Comparison of ENCODE assay signal across 17 cellular contexts in genomic region chr7:157165987-157166386, GRCh38. TPM values are rescaled to one million over a fixed set of nuclear protein-coding genes. Genes with fewer than 3 reads are reported as not detected.
A peak's percentile ranks its signal among the peaks of the same experiment; 100 is the strongest.
DNase-seq lines count a peak whose midpoint lies in the region; ATAC-seq and TF ChIP-seq lines count a peak whose summit lies in the region.
"Had no signal": no experiment of that assay in that cellular context is flagged by ENCODE, and none has a peak within 500 bp of the region (broad histone marks: within the 10 kb centered on the region; RNA-seq: fewer than 3 reads in every experiment).

No MANE protein-coding gene starts in this region.

- no peak for DNase-seq in activated naive CD8-positive, alpha-beta T cell treated with anti-CD3 and anti-CD28 coated beads, Interleukin-2, amount 50 U/mL, for 24 hours
- no peak for DNase-seq in activated naive CD8-positive, alpha-beta T cell treated with anti-CD3 and anti-CD28 coated beads for 36 hours
- no peak for DNase-seq in HCT116 (ENCODE audit: low read depth, low spot score)
- DNase-seq in PC-9, result no peak
- DNase-seq in mammary epithelial cell, result no peak
- no peak for DNase-seq in activated CD4-positive, alpha-beta T cell treated with anti-CD3 and anti-CD28 coated beads for 36 hours
- no peak for DNase-seq in NCI-H82 treated with DMSO at 0.1 percent for 48 hours (lab: John Stamatoyannopoulos, UW; ENCODE audit: unreplicated experiment)
- DNase-seq: 8988T; CD4-positive, alpha-beta memory T cell; DMS79 treated with DMSO at 0.1 percent for 48 hours; GF-D8; HCEC 1CT; HFFc6 had no signal

- H3K9me2 ChIP-seq in HCT116 (ENCODE audit: insufficient read depth) (no peaks in the 10 kb centered on the region), PC-9 (ENCODE audit: insufficient read depth) (no peaks in the 10 kb centered on the region)

- peaks cover 97% of the 10 kb centered on the region for H3K79me2 ChIP-seq in HCT116 (ENCODE audit: insufficient read depth, low read length)
- H3K79me2 ChIP-seq in PC-9 (ENCODE audit: low read depth), result peaks cover 77% of the 10 kb centered on the region
- H3K79me2 ChIP-seq in mammary epithelial cell (ENCODE audit: insufficient read depth, low read length), result peaks cover 95% of the 10 kb centered on the region

- H3K36me3 ChIP-seq in HCT116 (ENCODE audit: control insufficient read depth in 1 of 2, insufficient read depth in 2 of 2, low read length in 2 of 2), result peaks cover 11 to 28% of the 10 kb centered on the region in 2 experiments
- H3K36me3 ChIP-seq in PC-9 (ENCODE audit: low read depth), result peaks cover 23% of the 10 kb centered on the region
- H3K36me3 ChIP-seq in mammary epithelial cell (ENCODE audit: insufficient read depth, low read length), result peaks cover 14% of the 10 kb centered on the region

- peaks cover 21% of the 10 kb centered on the region for H3K9me3 Mint-ChIP-seq in activated naive CD8-positive, alpha-beta T cell treated with anti-CD3 and anti-CD28 coated beads, Interleukin-2, amount 50 U/mL, for 24 hours
- H3K9me3 Mint-ChIP-seq in activated naive CD8-positive, alpha-beta T cell treated with anti-CD3 and anti-CD28 coated beads for 36 hours, result peaks cover 4% of the 10 kb centered on the region
- peaks cover 8% of the 10 kb centered on the region for H3K9me3 Mint-ChIP-seq in activated CD4-positive, alpha-beta T cell treated with anti-CD3 and anti-CD28 coated beads for 36 hours (ENCODE audit: low read depth)
- H3K9me3 Mint-ChIP-seq: GM23338, HFFc6 had no signal

- H3K9ac ChIP-seq in HCT116 (ENCODE audit: low read length) (no peak overlapping the region), mammary epithelial cell (ENCODE audit: insufficient read depth, low read length) (no peak overlapping the region)
- H3K9ac ChIP-seq: BLaER1 had no signal

- no peak for TF ChIP-seq POLR2A in HCT116 (IDR thresholded peaks at IDR 0.05; ENCODE audit: borderline replicate concordance, extremely low read depth, insufficient read depth, insufficient read length)

- RAD21 ChIA-PET in HCT116 (lab: Charles Lee; ENCODE audit: low non-redundant PET in 1 of 2, low total read pairs in 2 of 2, uncharacterized antibody in 2 of 2, unreplicated experiment in 2 of 2), result no interaction called here

- H3K27me3 ChIP-seq in HCT116 (ENCODE audit: insufficient read depth, low read length) (no peaks in the 10 kb centered on the region), PC-9 (ENCODE audit: insufficient read depth, low read depth) (no peaks in the 10 kb centered on the region), mammary epithelial cell (ENCODE audit: insufficient read depth, low read length) (no peaks in the 10 kb centered on the region)
- H3K27me3 ChIP-seq: BLaER1 had no signal

- H2AFZ ChIP-seq in HCT116 (ENCODE audit: low read depth, low read length, poor library complexity, severe bottlenecking), result no peak overlapping the region
- H2AFZ ChIP-seq in PC-9, result no peak overlapping the region
- no peak overlapping the region for H2AFZ ChIP-seq in mammary epithelial cell (ENCODE audit: low read depth, low read length)
- H2AFZ ChIP-seq: GM23338 had no signal

- 94% methylated on average over 1 of the region's 1 CpG for WGBS in mammary epithelial cell (ENCODE audit: low coverage, missing lambda C conversion rate)

- POLR2A ChIA-PET in HCT116 (lab: Charles Lee), result no interaction called here
- POLR2A ChIA-PET in PC-9 (lab: Charles Lee; ENCODE audit: unreplicated experiment), result no interaction called here
- POLR2A ChIA-PET in activated CD4-positive, alpha-beta T cell treated with anti-CD3 and anti-CD28 coated beads for 36 hours (lab: Charles Lee), result no interaction called here

- no peaks in the 10 kb centered on the region for H3K27me3 Mint-ChIP-seq in activated naive CD8-positive, alpha-beta T cell treated with anti-CD3 and anti-CD28 coated beads, Interleukin-2, amount 50 U/mL, for 24 hours
- no peaks in the 10 kb centered on the region for H3K27me3 Mint-ChIP-seq in activated naive CD8-positive, alpha-beta T cell treated with anti-CD3 and anti-CD28 coated beads for 36 hours
- H3K27me3 Mint-ChIP-seq in activated CD4-positive, alpha-beta T cell treated with anti-CD3 and anti-CD28 coated beads for 36 hours, result no peaks in the 10 kb centered on the region
- H3K27me3 Mint-ChIP-seq: CD4-positive, alpha-beta memory T cell had no signal

- H4K20me1 ChIP-seq in HCT116 (ENCODE audit: insufficient read depth) (peaks cover 23% of the 10 kb centered on the region; the same call in 1 of the 2 replicates), PC-9 (ENCODE audit: insufficient read depth) (peaks cover 86% of the 10 kb centered on the region), mammary epithelial cell (ENCODE audit: insufficient read depth, low read length) (no peaks in the 10 kb centered on the region)

- TF ChIP-seq CTCF in HCT116 (IDR thresholded peaks at IDR 0.05 in 2 of 3, conservative IDR thresholded peaks at IDR 0.05 in 1 of 3; ENCODE audit: borderline replicate concordance in 1 of 3, insufficient read depth in 1 of 3, low read depth in 2 of 3, low read length in 2 of 3) (no peak), PC-9 (conservative IDR thresholded peaks at IDR 0.05) (no peak), mammary epithelial cell (conservative IDR thresholded peaks at IDR 0.05 in 1 of 2, IDR thresholded peaks at IDR 0.05 in 1 of 2; ENCODE audit: extremely low read depth in 1 of 2, insufficient read depth in 1 of 2, low read depth in 1 of 2, low read length in 2 of 2) (no peak)

- ATAC-seq in activated naive CD8-positive, alpha-beta T cell treated with anti-CD3 and anti-CD28 coated beads, Interleukin-2, amount 50 U/mL, for 24 hours, result no peak
- ATAC-seq in HCT116, result no peak
- ATAC-seq in activated CD4-positive, alpha-beta T cell treated with anti-CD3 and anti-CD28 coated beads for 36 hours, result no peak
- ATAC-seq: GM23338 had no signal

- in situ Hi-C loops in mammary epithelial cell (cut with MboI; ENCODE audit: low sequenced_read_pairs in 2 of 2), result loop anchor here in 1 of 2 donors (25.0 kb wide), 1 partner anchor 204 kb away; no protein-coding TSS in a partner anchor

- dilution Hi-C loops in mammary epithelial cell (cut with HindIII; ENCODE audit: low sequenced_read_pairs), result no loop called here

- H3K4me1 Mint-ChIP-seq in activated naive CD8-positive, alpha-beta T cell treated with anti-CD3 and anti-CD28 coated beads, Interleukin-2, amount 50 U/mL, for 24 hours, result peaks cover 11% of the 10 kb centered on the region
- peaks cover 4% of the 10 kb centered on the region for H3K4me1 Mint-ChIP-seq in activated naive CD8-positive, alpha-beta T cell treated with anti-CD3 and anti-CD28 coated beads for 36 hours
- no peaks in the 10 kb centered on the region for H3K4me1 Mint-ChIP-seq in activated CD4-positive, alpha-beta T cell treated with anti-CD3 and anti-CD28 coated beads for 36 hours
- H3K4me1 Mint-ChIP-seq: CD14-positive monocyte, GM23338 had no signal

- BruUV-seq in HCT116 (replicated peaks; lab: Mats Ljungman, UMichigan) (TSS peak; percentile 32), PC-9 (replicated peaks; lab: Mats Ljungman, UMichigan) (no TSS peak), mammary epithelial cell (replicated peaks; lab: Mats Ljungman, UMichigan) (TSS peak; percentile 5)

- intact Hi-C loops in HCT116 (cut with micrococcal nuclease) (no loop called here), PC-9 (cut with micrococcal nuclease; ENCODE audit: unreplicated experiment) (no loop called here), mammary epithelial cell (cut with micrococcal nuclease) (no loop called here)
- intact Hi-C loops in activated CD4-positive, alpha-beta T cell treated with anti-CD3 and anti-CD28 coated beads for 36 hours (cut with DNase I, micrococcal nuclease), result no loop called here

- H3K4me2 ChIP-seq in HCT116 (ENCODE audit: low read length) (no peak overlapping the region), PC-9 (no peak overlapping the region), mammary epithelial cell (ENCODE audit: insufficient read depth, low read depth, low read length) (no peak overlapping the region)
- H3K4me2 ChIP-seq: BLaER1, GM23338 had no signal

- no peak for TF ChIP-seq RAD21 in HCT116 (IDR thresholded peaks at IDR 0.05; ENCODE audit: low read depth)

- H3K9me3 ChIP-seq in HCT116 (ENCODE audit: control insufficient read depth in 1 of 2, insufficient read depth in 1 of 2, low read depth in 1 of 2, low read length in 2 of 2), result no peaks in the 10 kb centered on the region
- no peaks in the 10 kb centered on the region for H3K9me3 ChIP-seq in PC-9 (ENCODE audit: insufficient read depth, low read depth)
- no peaks in the 10 kb centered on the region for H3K9me3 ChIP-seq in mammary epithelial cell (replicated peaks; ENCODE audit: insufficient read depth, low read length)

- CTCF ChIA-PET in HCT116 (lab: Charles Lee), result no interaction called here
- CTCF ChIA-PET in PC-9 (lab: Charles Lee), result no interaction called here
- CTCF ChIA-PET in mammary epithelial cell (lab: Charles Lee; ENCODE audit: low non-redundant PET), result no interaction called here
- CTCF ChIA-PET in activated CD4-positive, alpha-beta T cell treated with anti-CD3 and anti-CD28 coated beads for 36 hours (lab: Charles Lee), result no interaction called here

- H3F3A ChIP-seq in PC-9 (ENCODE audit: insufficient read depth, low read depth), result peaks cover 11% of the 10 kb centered on the region; the same call in 1 of the 2 replicates

- H3K4me3 Mint-ChIP-seq in activated naive CD8-positive, alpha-beta T cell treated with anti-CD3 and anti-CD28 coated beads, Interleukin-2, amount 50 U/mL, for 24 hours, result no peak overlapping the region
- no peak overlapping the region for H3K4me3 Mint-ChIP-seq in activated naive CD8-positive, alpha-beta T cell treated with anti-CD3 and anti-CD28 coated beads for 36 hours
- no peak overlapping the region for H3K4me3 Mint-ChIP-seq in activated CD4-positive, alpha-beta T cell treated with anti-CD3 and anti-CD28 coated beads for 36 hours
- H3K4me3 Mint-ChIP-seq: CD14-positive monocyte; CD4-positive, alpha-beta memory T cell; GM23338; HFFc6 had no signal

- H3K27ac Mint-ChIP-seq in activated naive CD8-positive, alpha-beta T cell treated with anti-CD3 and anti-CD28 coated beads, Interleukin-2, amount 50 U/mL, for 24 hours, result peak overlapping the region; percentile 6
- H3K27ac Mint-ChIP-seq in activated naive CD8-positive, alpha-beta T cell treated with anti-CD3 and anti-CD28 coated beads for 36 hours, result no peak overlapping the region
- H3K27ac Mint-ChIP-seq in activated CD4-positive, alpha-beta T cell treated with anti-CD3 and anti-CD28 coated beads for 36 hours, result no peak overlapping the region
- H3K27ac Mint-ChIP-seq: GM23338, HFFc6 had no signal

- peaks cover 57% of the 10 kb centered on the region for H3K36me3 Mint-ChIP-seq in activated naive CD8-positive, alpha-beta T cell treated with anti-CD3 and anti-CD28 coated beads, Interleukin-2, amount 50 U/mL, for 24 hours (ENCODE audit: low read depth)
- H3K36me3 Mint-ChIP-seq in activated naive CD8-positive, alpha-beta T cell treated with anti-CD3 and anti-CD28 coated beads for 36 hours, result peaks cover 62% of the 10 kb centered on the region
- H3K36me3 Mint-ChIP-seq in activated CD4-positive, alpha-beta T cell treated with anti-CD3 and anti-CD28 coated beads for 36 hours (ENCODE audit: low read depth), result peaks cover 55% of the 10 kb centered on the region

- H3K4me1 ChIP-seq in HCT116 (ENCODE audit: control insufficient read depth in 1 of 2, insufficient read depth in 2 of 2, low read length in 2 of 2) (no peaks in the 10 kb centered on the region), PC-9 (replicated peaks; ENCODE audit: insufficient read depth) (no peaks in the 10 kb centered on the region), mammary epithelial cell (ENCODE audit: insufficient read depth, low read length) (no peaks in the 10 kb centered on the region)
- H3K4me1 ChIP-seq: BLaER1 had no signal

- H3K27ac ChIP-seq in HCT116 (ENCODE audit: low read depth, low read length), result no peak overlapping the region
- no peak overlapping the region for H3K27ac ChIP-seq in PC-9
- no peak overlapping the region for H3K27ac ChIP-seq in mammary epithelial cell (ENCODE audit: insufficient read depth, low read depth, low read length)
- H3K27ac ChIP-seq: BLaER1, HL-60 had no signal

- H3K4me3 ChIP-seq in HCT116 (replicated peaks in 1 of 2; ENCODE audit: low read depth in 1 of 2, low read length in 2 of 2) (no peak overlapping the region), PC-9 (0 out of 2 replicates have a peak overlapping the region, but pooled peaks have one; percentile 4), mammary epithelial cell (replicated peaks in 1 of 3; ENCODE audit: insufficient read depth in 1 of 3, low read depth in 2 of 3, low read length in 3 of 3) (no peak overlapping the region)
- H3K4me3 ChIP-seq: BLaER1, GM23338 had no signal

RNA-seq across cellular contexts. Expression of gene UBE3C, which starts 27.3 kb away (rescaled TPM):
- total RNA-seq in activated naive CD8-positive, alpha-beta T cell treated with anti-CD3 and anti-CD28 coated beads for 36 hours, result 10 to 100 TPM; 75.0 to 75.7 TPM
- total RNA-seq in HCT116 (2021; ENCODE audit: unreplicated experiment), result 68.3 TPM
- 27.6 and 34.1 TPM in 2 replicates for polyA plus RNA-seq in HCT116 (2012)
- total RNA-seq in PC-9 (2021), result 71.0 and 77.6 TPM in 2 replicates
- 100 to 1,000 TPM; 108 to 109 TPM for total RNA-seq in mammary epithelial cell
- 78.8 TPM for polyA plus RNA-seq in mammary epithelial cell
- polyA minus RNA-seq in mammary epithelial cell, result 104 TPM
- total RNA-seq in activated CD4-positive, alpha-beta T cell treated with anti-CD3 and anti-CD28 coated beads for 36 hours, result 10 to 100 TPM; 53.9 to 60.7 TPM
